10 cellular contexts compared by ENCODE assay signal in genomic region chr1:35499652-35500176, GRCh38. TPM values are rescaled to one million over a fixed set of nuclear protein-coding genes. Genes with fewer than 3 reads are reported as not detected.
DNase-seq lines count a peak whose midpoint lies in the region; ATAC-seq and TF ChIP-seq lines count a peak whose summit lies in the region.
"Had no signal": no experiment of that assay in that cellular context is flagged by ENCODE, and none has a peak within 500 bp of the region (broad histone marks: within the 10 kb centered on the region; RNA-seq: fewer than 3 reads in every experiment).

No MANE protein-coding gene starts in this region.

- in situ Hi-C loops in HAP-1 (cut with MboI; ENCODE audit: low sequenced_read_pairs): no loop called here

- TF ChIP-seq CTCF in dorsolateral prefrontal cortex (IDR thresholded peaks at IDR 0.05 in 54 of 56, conservative IDR thresholded peaks at IDR 0.05 in 2 of 56; ENCODE audit: low read depth in 1 of 56, partially characterized antibody in 56 of 56): no peak

- H3K36me3 ChIP-seq in HAP-1 (replicated peaks): no peaks in the 10 kb centered on the region
- H3K36me3 ChIP-seq: Peyer's patch had no signal

- no peaks in the 10 kb centered on the region for H3K9me3 ChIP-seq in HAP-1
- H3K9me3 ChIP-seq: Peyer's patch had no signal

- H3K27me3 ChIP-seq in dorsolateral prefrontal cortex (no peaks in the 10 kb centered on the region), HAP-1 (ENCODE audit: low read depth) (no peaks in the 10 kb centered on the region)
- H3K27me3 ChIP-seq: Peyer's patch had no signal

- H3K27ac ChIP-seq in dorsolateral prefrontal cortex: peak overlapping the region in 38 of 59 donors; percentile 1 to 78 (median 36)

- ATAC-seq in HG03045 (IDR thresholded peaks at IDR 0.05; ENCODE audit: unreplicated experiment) (no peak), HG03039 (IDR thresholded peaks at IDR 0.05; ENCODE audit: unreplicated experiment) (no peak), GM21390 (IDR thresholded peaks at IDR 0.05; ENCODE audit: unreplicated experiment) (no peak)

- DNase-seq in stimulated activated CD4-positive, alpha-beta T cell treated with anti-CD3 and anti-CD28 coated beads, Interleukin-4, amount 100 ng/mL, for 24 hours: peak; percentile 7
- no peak for DNase-seq in stimulated activated CD4-positive, alpha-beta T cell treated with anti-CD3 and anti-CD28 coated beads, Interleukin-12 subunit alpha, Interleukin-12 subunit beta, amount 100 ng/mL, for 4 hours
- peak in 3 of 5 experiments; percentile 36 to 93 (median 50) for DNase-seq in T-helper 2 cell
- DNase-seq in dorsolateral prefrontal cortex: peak in 1 of 10 donors; percentile 62
- no peak for DNase-seq in HAP-1 (ENCODE audit: low spot score in 2 of 2)
- DNase-seq: foreskin melanocyte had no signal

- H3K4me3 ChIP-seq in dorsolateral prefrontal cortex (no peak overlapping the region), HAP-1 (no peak overlapping the region)
- H3K4me3 ChIP-seq: Peyer's patch had no signal

- H3K4me1 ChIP-seq in HAP-1: no peaks in the 10 kb centered on the region

- intact Hi-C loops in dorsolateral prefrontal cortex (cut with DNase I): no loop called here

RNA-seq across cellular contexts. Expression of gene KIAA0319L, which starts 57.5 kb away (rescaled TPM):
- total RNA-seq in dorsolateral prefrontal cortex: 100 to 1,000 TPM in 10 of 120 experiments, 10 to 100 TPM in 110; 66.0 to 125 (median 85.3) TPM

RNA-seq across cellular contexts. Expression of gene NCDN, which starts 57.9 kb away (rescaled TPM):
- total RNA-seq in dorsolateral prefrontal cortex: 100 to 1,000 TPM; 209 to 881 (median 618) TPM

Comparison
In these comparisons a context has a peak if more than half of its experiments do, and no peak if none do; other contexts are left out.
1. DNase-seq: peak in stimulated activated CD4-positive, alpha-beta T cell treated with anti-CD3 and anti-CD28 coated beads, Interleukin-4, amount 100 ng/mL, for 24 hours (single experiment) and T-helper 2 cell (3 of 5); none in stimulated activated CD4-positive, alpha-beta T cell treated with anti-CD3 and anti-CD28 coated beads, Interleukin-12 subunit alpha, Interleukin-12 subunit beta, amount 100 ng/mL, for 4 hours (single experiment) and HAP-1 (0 of 2).